Comparison of ENCODE assay signal across 34 cellular contexts in genomic region chr6:130849501-130850039, GRCh38. TPM values are rescaled to one million over a fixed set of nuclear protein-coding genes. Genes with fewer than 3 reads are reported as not detected.
"Had no signal": no experiment of that assay in that cellular context is flagged by ENCODE, and none has a peak within 500 bp of the region (broad histone marks: within the 10 kb centered on the region; RNA-seq: fewer than 3 reads in every experiment).

No MANE protein-coding gene starts in this region.

- H3K9me3 Mint-ChIP-seq: activated B cell treated with CpG ODN at 0.5 μM for 24 hours; activated T-cell treated with anti-CD3 and anti-CD28 coated beads, Interleukin-2, amount 50 U/mL, for 4 hours; activated T-helper 17 cell treated with anti-CD3 and anti-CD28 coated beads, Interleukin-2, amount 50 U/mL, for 72 hours; immature natural killer cell; naive thymus-derived CD8-positive, alpha-beta T cell; neural crest cell; stimulated activated memory B cell treated with anti-CD40 and anti-IgM and Interleukin-4, amounts not matched to agents 10 μg/mL and 1 μg/mL and 100 μg/mL, for 72 hours; stimulated activated naive CD8-positive, alpha-beta T cell treated with anti-CD3 and anti-CD28 coated beads, Interleukin-15, amount 100 ng/mL, for 72 hours had no signal

- FAIRE-seq: pancreas had no signal

- H3K27me3 ChIP-seq: breast epithelium, esophagus muscularis mucosa, foreskin keratinocyte, heart left ventricle, pancreas, thyroid gland, upper lobe of left lung, vagina had no signal

- H3K4me3 ChIP-seq: breast epithelium, esophagus muscularis mucosa, heart left ventricle, lower lobe of right lung, pancreas, prostate gland, smooth muscle cell, thyroid gland, upper lobe of left lung, vagina had no signal

- H3K27me3 Mint-ChIP-seq: activated B cell treated with CpG ODN at 0.5 μM for 24 hours; activated CD8-positive, alpha-beta T cell treated with anti-CD3 and anti-CD28 coated beads for 36 hours; activated T-helper 17 cell treated with anti-CD3 and anti-CD28 coated beads, Interleukin-2, amount 50 U/mL, for 72 hours; naive thymus-derived CD8-positive, alpha-beta T cell; stimulated activated memory B cell treated with anti-CD40 and anti-IgM and Interleukin-4, amounts not matched to agents 10 μg/mL and 1 μg/mL and 100 μg/mL, for 72 hours; stimulated activated naive CD8-positive, alpha-beta T cell treated with anti-CD3 and anti-CD28 coated beads, Interleukin-15, amount 100 ng/mL, for 72 hours had no signal

- DNase-seq: activated B cell treated with CpG ODN at 0.5 μM for 24 hours; activated CD4-positive, alpha-beta T cell treated with anti-CD3 and anti-CD28 coated beads, Interleukin-2, amount 50 U/mL, for 1 hour; activated gamma-delta T cell treated with Interleukin-2 at 50 U/mL for 16 hours; activated naive CD4-positive, alpha-beta T cell treated with anti-CD3 and anti-CD28 coated beads, Interleukin-2, amount 50 U/mL, for 16 hours; activated T-cell treated with anti-CD3 and anti-CD28 coated beads, Interleukin-2, amount 50 U/mL, for 4 hours; amygdala; central memory CD4-positive, alpha-beta T cell; effector CD4-positive, alpha-beta T cell; foreskin keratinocyte; heart left ventricle; hypothalamus; lower lobe of right lung; mesenchymal stem cell; nucleus accumbens; pancreas; retina; stimulated activated CD4-positive, alpha-beta T cell treated with anti-CD3 and anti-CD28 coated beads, Interleukin-4, amount 100 ng/mL, for 4 hours; substantia nigra; thyroid gland; upper lobe of left lung had no signal

- H3K4me1 Mint-ChIP-seq: activated T-helper 17 cell treated with anti-CD3 and anti-CD28 coated beads, Interleukin-2, amount 50 U/mL, for 72 hours had no signal

- H3K4me2 ChIP-seq: smooth muscle cell had no signal

- H3K27ac Mint-ChIP-seq: activated B cell treated with CpG ODN at 0.5 μM for 24 hours; activated CD8-positive, alpha-beta T cell treated with anti-CD3 and anti-CD28 coated beads for 36 hours; activated T-helper 17 cell treated with anti-CD3 and anti-CD28 coated beads, Interleukin-2, amount 50 U/mL, for 72 hours; immature natural killer cell; naive thymus-derived CD8-positive, alpha-beta T cell; stimulated activated memory B cell treated with anti-CD40 and anti-IgM and Interleukin-4, amounts not matched to agents 10 μg/mL and 1 μg/mL and 100 μg/mL, for 72 hours had no signal

- H3K9me3 ChIP-seq: breast epithelium, esophagus muscularis mucosa, heart left ventricle, lower lobe of right lung, pancreas, prostate gland, thyroid gland, upper lobe of left lung, vagina had no signal

- H3K4me1 ChIP-seq: breast epithelium, foreskin keratinocyte, lower lobe of right lung, pancreas, prostate gland, vagina had no signal

- H3K36me3 ChIP-seq: breast epithelium, lower lobe of right lung, pancreas, prostate gland, thyroid gland, vagina had no signal

- H3K36me3 Mint-ChIP-seq: immature natural killer cell had no signal

- H3K27ac ChIP-seq: breast epithelium, esophagus muscularis mucosa, foreskin keratinocyte, heart left ventricle, lower lobe of right lung, pancreas, prostate gland, thyroid gland, upper lobe of left lung, vagina had no signal

- H3K4me3 Mint-ChIP-seq: activated B cell treated with CpG ODN at 0.5 μM for 24 hours; activated CD8-positive, alpha-beta T cell treated with anti-CD3 and anti-CD28 coated beads for 36 hours; activated T-cell treated with anti-CD3 and anti-CD28 coated beads, Interleukin-2, amount 50 U/mL, for 4 hours; activated T-helper 17 cell treated with anti-CD3 and anti-CD28 coated beads, Interleukin-2, amount 50 U/mL, for 72 hours; immature natural killer cell; naive thymus-derived CD8-positive, alpha-beta T cell; neural crest cell; stimulated activated memory B cell treated with anti-CD40 and anti-IgM and Interleukin-4, amounts not matched to agents 10 μg/mL and 1 μg/mL and 100 μg/mL, for 72 hours; stimulated activated naive CD8-positive, alpha-beta T cell treated with anti-CD3 and anti-CD28 coated beads, Interleukin-15, amount 100 ng/mL, for 72 hours had no signal

RNA-seq across cellular contexts. Expression of gene SMLR1, which starts 22.4 kb away (rescaled TPM):
- total RNA-seq: activated B cell treated with CpG ODN at 0.5 μM for 24 hours; activated CD8-positive, alpha-beta T cell treated with anti-CD3 and anti-CD28 coated beads for 36 hours; activated T-cell treated with anti-CD3 and anti-CD28 coated beads, Interleukin-2, amount 50 U/mL, for 4 hours; activated T-helper 17 cell treated with anti-CD3 and anti-CD28 coated beads, Interleukin-2, amount 50 U/mL, for 72 hours; breast epithelium; dermis blood vessel endothelial cell; esophagus muscularis mucosa; foreskin keratinocyte; heart left ventricle; kidney epithelial cell; lower lobe of right lung; naive thymus-derived CD8-positive, alpha-beta T cell; neural crest cell; smooth muscle cell; thyroid gland; vagina had no signal
- polyA plus RNA-seq: foreskin keratinocyte; heart left ventricle; immature natural killer cell; naive thymus-derived CD8-positive, alpha-beta T cell; smooth muscle cell had no signal
